8 cellular contexts compared by ENCODE assay signal in the genomic region with DNA sequence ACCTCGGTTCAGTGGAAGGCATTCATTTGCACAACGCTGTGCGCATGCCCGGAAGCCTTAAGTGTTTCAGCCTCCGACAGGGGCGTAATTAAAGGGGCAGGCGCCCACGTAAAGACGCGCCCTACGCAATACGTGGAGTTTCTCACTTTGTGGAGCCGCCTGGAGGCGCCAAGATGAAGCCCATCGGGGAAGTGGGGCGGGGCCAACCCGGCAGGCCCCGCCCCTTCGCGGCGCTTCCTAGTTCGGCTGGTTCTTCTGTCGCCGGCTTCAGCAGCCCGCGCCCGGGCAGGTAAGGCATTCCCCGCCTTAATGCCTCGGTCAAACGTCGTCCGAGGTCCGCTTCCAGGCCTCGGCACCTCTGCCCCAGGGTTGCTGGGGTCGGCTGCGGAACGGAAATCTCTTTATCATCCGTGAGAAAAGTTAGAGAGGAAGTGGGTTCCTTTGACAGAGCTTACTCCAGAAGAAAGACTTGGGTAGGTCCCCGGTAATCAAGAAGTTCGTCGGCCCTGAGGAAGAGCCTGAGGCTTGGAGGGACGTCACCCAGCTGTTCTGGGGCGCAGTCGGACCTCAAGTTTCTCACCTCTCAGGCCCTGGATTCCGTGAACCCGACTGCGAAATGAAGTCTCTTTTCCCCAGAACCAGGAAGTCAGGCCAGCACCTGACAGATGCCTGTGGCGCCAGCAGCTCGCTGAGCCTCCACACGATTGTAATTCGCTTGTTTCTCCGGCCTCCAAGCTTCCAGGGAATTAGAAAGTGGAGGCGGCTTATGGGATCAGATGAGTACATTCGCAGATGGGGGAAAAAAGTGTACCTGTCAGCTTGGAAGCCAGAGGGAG. TPM values are rescaled to one million over a fixed set of nuclear protein-coding genes. Genes with fewer than 3 reads are reported as not detected.
DNase-seq lines count a peak whose midpoint lies in the region; ATAC-seq, FAIRE-seq and TF ChIP-seq lines count a peak whose summit lies in the region.

TSS of gene IRAK4 (plus strand) at position 224 of the 836 bp plus-strand sequence. CDS start 9,161 bp downstream, outside the sequence.
A gene with protein sequence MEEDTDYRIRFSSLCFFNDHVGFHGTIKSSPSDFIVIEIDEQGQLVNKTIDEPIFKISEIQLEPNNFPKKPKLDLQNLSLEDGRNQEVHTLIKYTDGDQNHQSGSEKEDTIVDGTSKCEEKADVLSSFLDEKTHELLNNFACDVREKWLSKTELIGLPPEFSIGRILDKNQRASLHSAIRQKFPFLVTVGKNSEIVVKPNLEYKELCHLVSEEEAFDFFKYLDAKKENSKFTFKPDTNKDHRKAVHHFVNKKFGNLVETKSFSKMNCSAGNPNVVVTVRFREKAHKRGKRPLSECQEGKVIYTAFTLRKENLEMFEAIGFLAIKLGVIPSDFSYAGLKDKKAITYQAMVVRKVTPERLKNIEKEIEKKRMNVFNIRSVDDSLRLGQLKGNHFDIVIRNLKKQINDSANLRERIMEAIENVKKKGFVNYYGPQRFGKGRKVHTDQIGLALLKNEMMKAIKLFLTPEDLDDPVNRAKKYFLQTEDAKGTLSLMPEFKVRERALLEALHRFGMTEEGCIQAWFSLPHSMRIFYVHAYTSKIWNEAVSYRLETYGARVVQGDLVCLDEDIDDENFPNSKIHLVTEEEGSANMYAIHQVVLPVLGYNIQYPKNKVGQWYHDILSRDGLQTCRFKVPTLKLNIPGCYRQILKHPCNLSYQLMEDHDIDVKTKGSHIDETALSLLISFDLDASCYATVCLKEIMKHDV (minus strand): TSS at position 63 of the 836 bp plus-strand sequence. CDS start 3,545 bp downstream, outside the sequence.

- peak within 1 kb of the TSS; percentile 88 for H3K4me3 ChIP-seq in AG04450 (ENCODE audit: low read depth, low read length)
- peak within 1 kb of the TSS; percentile 96 for H3K4me3 ChIP-seq in WI38 (ENCODE audit: low read depth, low read length)
- peak within 1 kb of the TSS; percentile 64 for H3K4me3 ChIP-seq in bronchial epithelial cell (ENCODE audit: low read depth, low read length)
- H3K4me3 ChIP-seq in smooth muscle cell, result peak within 1 kb of the TSS; percentile 83

- POLR2A ChIA-PET in AG04450 (lab: Yijun Ruan, JAX), result interaction anchor here (0.7 to 1.2 kb wide), 4 partner anchors 17 to 977 kb away, joined by 3 to 7 read pairs (median 3); no protein-coding TSS in a partner anchor

- H3K9me3 ChIP-seq in AG04450 (ENCODE audit: control insufficient read depth, insufficient read depth, low read length) (no peaks in the 10 kb centered on the region), smooth muscle cell (replicated peaks; ENCODE audit: low read depth) (no peaks in the 10 kb centered on the region)

- peak within 1 kb of the TSS; percentile 83 for H3K27ac ChIP-seq in AG04450 (ENCODE audit: low read depth, low read length)
- peak within 1 kb of the TSS; percentile 81 for H3K27ac ChIP-seq in smooth muscle cell (ENCODE audit: low read depth)

- no peak for FAIRE-seq in bronchial epithelial cell (lab: Jason Lieb, UNC)

- ATAC-seq in GM18873 (IDR thresholded peaks at IDR 0.05; ENCODE audit: low FRiP score, unreplicated experiment) (peak; percentile 97), HG03139 (IDR thresholded peaks at IDR 0.05; ENCODE audit: unreplicated experiment) (peak; percentile 97)

- peak within 1 kb of the TSS; percentile 99 for H2AFZ ChIP-seq in smooth muscle cell (ENCODE audit: low read depth)

- H3K36me3 ChIP-seq in bronchial epithelial cell (ENCODE audit: control insufficient read depth, insufficient read depth, low read length) (no peaks in the 10 kb centered on the region), smooth muscle cell (ENCODE audit: low read depth) (peaks cover 8% of the 10 kb centered on the region)

- H4K20me1 ChIP-seq in smooth muscle cell (ENCODE audit: low read depth), result no peaks in the 10 kb centered on the region

- peak within 1 kb of the TSS; percentile 52 for H3K9ac ChIP-seq in smooth muscle cell (ENCODE audit: low read depth)

- H3K79me2 ChIP-seq in smooth muscle cell (ENCODE audit: low read depth), result peaks cover 41% of the 10 kb centered on the region

- peak within 1 kb of the TSS; percentile 96 for H3K4me2 ChIP-seq in smooth muscle cell

- H3F3A ChIP-seq in smooth muscle cell (ENCODE audit: low read depth), result no peaks in the 10 kb centered on the region

- no peaks in the 10 kb centered on the region for H3K27me3 ChIP-seq in AG04450 (ENCODE audit: control insufficient read depth, insufficient read depth, low read length)
- H3K27me3 ChIP-seq in bronchial epithelial cell (ENCODE audit: control insufficient read depth, insufficient read depth, low read length), result no peaks in the 10 kb centered on the region
- H3K27me3 ChIP-seq in smooth muscle cell (ENCODE audit: low read depth), result no peaks in the 10 kb centered on the region

- 3% methylated on average over 54 of the region's 54 CpGs for WGBS in smooth muscle cell (ENCODE audit: low lambda C conversion rate)

- TF ChIP-seq CTCF in AG04450 (IDR thresholded peaks at IDR 0.05; ENCODE audit: low read depth, low read length), result peak; percentile 56
- peak; percentile 37 for TF ChIP-seq CTCF in WI38 (IDR thresholded peaks at IDR 0.05; ENCODE audit: low read depth, low read length)
- TF ChIP-seq CTCF in bronchial epithelial cell (IDR thresholded peaks at IDR 0.05; ENCODE audit: insufficient read depth, low read length, severe bottlenecking), result peak; percentile 65
- peak; percentile 32 for TF ChIP-seq CTCF in smooth muscle cell (IDR thresholded peaks at IDR 0.05; ENCODE audit: borderline replicate concordance, insufficient read depth, poor library complexity, severe bottlenecking)

- CTCF ChIA-PET in AG04450 (lab: Charles Lee), result interaction anchor here (0.6 to 2.4 kb wide), 8 partner anchors 9 to 124 kb away, joined by 3 to 16 read pairs (median 5); no protein-coding TSS in a partner anchor

- DNase-seq in AG04450 (ENCODE audit: low read depth, low spot score) (peak; percentile 89), NCI-H2227 treated with DMSO at 0.1 percent for 48 hours (lab: John Stamatoyannopoulos, UW) (peak; percentile 83), bronchial epithelial cell (ENCODE audit: low read depth) (peak; percentile 96), iPS-NIHi11 (ENCODE audit: low spot score) (peak; percentile 97), smooth muscle cell (lab: John Stamatoyannopoulos, UW; ENCODE audit: unreplicated experiment) (peak; percentile 67)

- H3K4me1 ChIP-seq in smooth muscle cell (ENCODE audit: low read depth), result peaks cover 29% of the 10 kb centered on the region

RNA-seq across cellular contexts. Expression of gene IRAK4, which starts in this region (rescaled TPM):
- polyA plus RNA-seq in AG04450 (2011; rRNA removed) (20.6 and 29.4 TPM in 2 replicates), smooth muscle cell (7.0 and 9.2 TPM in 2 replicates)
- 9.1 and 18.2 TPM in 2 replicates for polyA minus RNA-seq in AG04450 (2011; rRNA and poly(A)+ RNA removed)
- total RNA-seq in bronchial epithelial cell (10.6 and 11.1 TPM in 2 replicates), smooth muscle cell (22.5 and 42.8 TPM in 2 replicates)

RNA-seq across cellular contexts. Expression of the second gene that starts in this region (rescaled TPM):
- polyA plus RNA-seq in AG04450 (2011; rRNA removed) (9.1 and 15.2 TPM in 2 replicates), smooth muscle cell (14.8 and 16.9 TPM in 2 replicates)
- 15.0 and 23.5 TPM in 2 replicates for polyA minus RNA-seq in AG04450 (2011; rRNA and poly(A)+ RNA removed)
- total RNA-seq in bronchial epithelial cell (9.7 and 12.6 TPM in 2 replicates), smooth muscle cell (24.3 and 49.6 TPM in 2 replicates)

Comparison
In these comparisons a context has a peak if more than half of its experiments do, and no peak if none do; other contexts are left out.
1. Peak in every context shown above with its lines: DNase-seq, ATAC-seq, H3K4me3 ChIP-seq and H3K27ac ChIP-seq.